Comparison of ENCODE assay signal across 19 cellular contexts in genomic region chr2:26738481-26738880, GRCh38. TPM values are rescaled to one million over a fixed set of nuclear protein-coding genes. Genes with fewer than 3 reads are reported as not detected.
DNase-seq lines count a peak whose midpoint lies in the region; ATAC-seq, FAIRE-seq and TF ChIP-seq lines count a peak whose summit lies in the region.
"Had no signal": no experiment of that assay in that cellular context is flagged by ENCODE, and none has a peak within 500 bp of the region (broad histone marks: within the 10 kb centered on the region; RNA-seq: fewer than 3 reads in every experiment).

No MANE protein-coding gene starts in this region.

- no peak for FAIRE-seq in D721Med (lab: Jason Lieb, UNC)
- FAIRE-seq: A204.1, GM18507, H1 had no signal

- no peak overlapping the region for H2AFZ ChIP-seq in neuronal stem cell (ENCODE audit: low read length)

- no peak overlapping the region for H3K4me2 ChIP-seq in neuronal stem cell (ENCODE audit: insufficient read depth, low read length, poor library complexity, severe bottlenecking)

- no peak overlapping the region for H3K9ac ChIP-seq in neuronal stem cell (ENCODE audit: low read depth, low read length, poor library complexity)

- H3K27me3 ChIP-seq in WERI-Rb-1 (ENCODE audit: insufficient read depth, low read depth, severe bottlenecking) (no peaks in the 10 kb centered on the region), neuronal stem cell (ENCODE audit: control insufficient read depth in 3 of 3, insufficient read depth in 3 of 3, low read depth in 1 of 3, low read length in 3 of 3) (no peaks in the 10 kb centered on the region)
- H3K27me3 ChIP-seq: BE2C had no signal

- no peaks in the 10 kb centered on the region for H3K9me3 ChIP-seq in WERI-Rb-1 (ENCODE audit: severe bottlenecking)
- no peaks in the 10 kb centered on the region for H3K9me3 ChIP-seq in neuronal stem cell (replicated peaks in 1 of 2; ENCODE audit: control insufficient read depth in 2 of 2, insufficient read depth in 1 of 2, low read depth in 1 of 2, low read length in 2 of 2)
- H3K9me3 ChIP-seq: BE2C had no signal

- H3K36me3 ChIP-seq in WERI-Rb-1 (no peaks in the 10 kb centered on the region), neuronal stem cell (replicated peaks in 1 of 2; ENCODE audit: control insufficient read depth in 2 of 2, insufficient read depth in 2 of 2, low read length in 2 of 2) (no peaks in the 10 kb centered on the region)
- H3K36me3 ChIP-seq: BE2C had no signal

- H3K27ac ChIP-seq in WERI-Rb-1 (peak overlapping the region; percentile 93), neuronal stem cell (replicated peaks; ENCODE audit: low read length) (no peak overlapping the region)
- H3K27ac ChIP-seq: C4-2B had no signal

- no peak overlapping the region for H3K14ac ChIP-seq in neuronal stem cell (ENCODE audit: low read length)

- H2BK12ac ChIP-seq in neuronal stem cell (ENCODE audit: low read length): no peak overlapping the region

- no peak overlapping the region for H3K18ac ChIP-seq in neuronal stem cell (ENCODE audit: low read length)

- no peaks in the 10 kb centered on the region for H3K79me1 ChIP-seq in neuronal stem cell (ENCODE audit: low read depth, low read length)

- H3K4me1 ChIP-seq in neuronal stem cell (ENCODE audit: control insufficient read depth in 2 of 2, insufficient read depth in 1 of 2, low read depth in 1 of 2, low read length in 2 of 2): peaks cover 8 to 36% of the 10 kb centered on the region in 2 donors

- no peak for TF ChIP-seq CTCF in D721Med (IDR thresholded peaks at IDR 0.05; ENCODE audit: insufficient read depth, missing control alignments)
- TF ChIP-seq CTCF in WERI-Rb-1 (IDR thresholded peaks at IDR 0.05; ENCODE audit: low read depth, low read length): no peak

- no peak overlapping the region for H3K23ac ChIP-seq in neuronal stem cell (ENCODE audit: low read depth, low read length, poor library complexity)

- H2BK5ac ChIP-seq in neuronal stem cell (ENCODE audit: low read length): no peak overlapping the region

- H2BK15ac ChIP-seq in neuronal stem cell (ENCODE audit: low read length): no peak overlapping the region

- peak overlapping the region; percentile 41 for H2AK5ac ChIP-seq in neuronal stem cell (ENCODE audit: low read depth, low read length)

- no peak for ATAC-seq in left lobe of liver

- H3K4me3 ChIP-seq in WERI-Rb-1 (ENCODE audit: low read depth, low read length): no peak overlapping the region
- no peak overlapping the region for H3K4me3 ChIP-seq in neuronal stem cell (ENCODE audit: low read length in 2 of 2)

- peak overlapping the region; percentile 1 for H3K4ac ChIP-seq in neuronal stem cell (ENCODE audit: low read length)

- H4K91ac ChIP-seq in neuronal stem cell (ENCODE audit: low read depth, low read length, poor library complexity): no peak overlapping the region

- no peak overlapping the region for H4K8ac ChIP-seq in neuronal stem cell (ENCODE audit: low read depth, low read length)

- WGBS in neuronal stem cell (ENCODE audit: extremely low coverage in 2 of 2, insufficient read length in 2 of 2, insufficient replicate concordance in 1 of 2), 2 donors: no CpG with 5 or more reads among the region's 4 CpGs

- DNase-seq in D721Med (ENCODE audit: insufficient read length, low spot score) (peak; percentile 5), NCI-H82 (lab: John Stamatoyannopoulos, UW) (peak; percentile 96), WERI-Rb-1 (peak; percentile 95), neuronal stem cell (ENCODE audit: low spot score) (no peak), RPMI8226 (no peak), left lobe of liver (ENCODE audit: low spot score) (no peak), NAMALWA (ENCODE audit: low spot score) (no peak)
- DNase-seq: BE2C; CD4-positive, alpha-beta memory T cell; DND-41; GF-D8; HCEC 1CT; HFFc6; IMR-90; KG1 had no signal

- H2BK120ac ChIP-seq in neuronal stem cell (ENCODE audit: low read depth, low read length): no peak overlapping the region

RNA-seq across cellular contexts. Expression of gene SLC35F6, which starts 25.6 kb away (rescaled TPM):
- polyA plus RNA-seq in neuronal stem cell (2013, experiment 1 of 2): 8.5 TPM
- 9.6 TPM for polyA plus RNA-seq in neuronal stem cell (2013, experiment 2 of 2)
- total RNA-seq in left lobe of liver: 14.4 TPM

RNA-seq across cellular contexts. Expression of gene KCNK3, which starts 46.0 kb away (rescaled TPM):
- polyA plus RNA-seq in neuronal stem cell (2013, experiment 1 of 2): 0.03 TPM
- polyA plus RNA-seq in neuronal stem cell (2013, experiment 2 of 2): 0.01 TPM
- 0.43 TPM for total RNA-seq in left lobe of liver
- total RNA-seq: CD4-positive, alpha-beta memory T cell; HFFc6 had no signal
- polyA plus RNA-seq: CD4-positive, alpha-beta memory T cell had no signal

RNA-seq across cellular contexts. Expression of gene CENPA, which starts 47.4 kb away (rescaled TPM):
- polyA plus RNA-seq in neuronal stem cell (2013, experiment 1 of 2): 61.5 TPM
- polyA plus RNA-seq in neuronal stem cell (2013, experiment 2 of 2): 60.8 TPM
- total RNA-seq in left lobe of liver: 0.33 TPM
- polyA plus RNA-seq: CD4-positive, alpha-beta memory T cell had no signal

Comparison
In these comparisons a context has a peak if more than half of its experiments do, and no peak if none do; other contexts are left out.
1. DNase-seq: peak in D721Med (single experiment), NCI-H82 (single experiment) and WERI-Rb-1 (single experiment); none in neuronal stem cell (single experiment), RPMI8226 (single experiment), left lobe of liver (single experiment) and NAMALWA (single experiment).